1 cellular context compared by ENCODE assay signal in genomic region chr10:120115959-120116358, GRCh38.
TF ChIP-seq lines count a peak whose summit lies in the region.

No MANE protein-coding gene starts in this region.

TF ChIP-seq in HEK293, 187 proteins besides CTCF, POLR2A, EP300 and RAD21 (continued from another document and continues in another):
- TF ChIP-seq REST (tag by site-specific recombination; IDR thresholded peaks at IDR 0.05): no peak
- no peak for TF ChIP-seq HOXD13 (CRISPR knock-in tag; IDR thresholded peaks at IDR 0.05; ENCODE audit: borderline replicate concordance)
- peak; percentile 19; the same call in 1 of the 2 replicates for TF ChIP-seq ATF2 (tag by site-specific recombination; IDR thresholded peaks at IDR 0.05; ENCODE audit: low read depth)
- no peak for TF ChIP-seq TRIM28 (IDR thresholded peaks at IDR 0.05; ENCODE audit: borderline replicate concordance, low read length)
- TF ChIP-seq ZBTB20 (tag by site-specific recombination; IDR thresholded peaks at IDR 0.05): peak; percentile 22; the same call in 1 of the 2 replicates
- no peak for TF ChIP-seq ZNF184 (tag by site-specific recombination; IDR thresholded peaks at IDR 0.05)
- no peak for TF ChIP-seq SALL2 (tag by site-specific recombination; IDR thresholded peaks at IDR 0.05; ENCODE audit: borderline replicate concordance)
- TF ChIP-seq ZNF580 (tag by site-specific recombination; IDR thresholded peaks at IDR 0.05): peak; percentile 95
- TF ChIP-seq GLI4 (tag by site-specific recombination; IDR thresholded peaks at IDR 0.05): no peak
- no peak; the same call in 1 of the 2 replicates for TF ChIP-seq PRDM10 (tag by site-specific recombination; IDR thresholded peaks at IDR 0.05)
- no peak for TF ChIP-seq ZBTB49 (tag by site-specific recombination; IDR thresholded peaks at IDR 0.05; ENCODE audit: low read depth)
- TF ChIP-seq OVOL3 (tag by site-specific recombination; IDR thresholded peaks at IDR 0.05): peak; percentile 79; the same call in 1 of the 2 replicates
- TF ChIP-seq INSM2 (tag by site-specific recombination; IDR thresholded peaks at IDR 0.05): no peak; the same call in 1 of the 2 replicates
- no peak for TF ChIP-seq ZNF654 (tag by site-specific recombination; IDR thresholded peaks at IDR 0.05; ENCODE audit: low read depth)
- no peak for TF ChIP-seq ZSCAN23 (tag by site-specific recombination; IDR thresholded peaks at IDR 0.05)
- TF ChIP-seq ZNF362 (tag by site-specific recombination; IDR thresholded peaks at IDR 0.05): no peak
- TF ChIP-seq ZNF341 (tag by site-specific recombination; IDR thresholded peaks at IDR 0.05; ENCODE audit: low read depth): no peak
- TF ChIP-seq ZNF521 (tag by site-specific recombination; IDR thresholded peaks at IDR 0.05): no peak
- no peak for TF ChIP-seq ZNF175 (tag by site-specific recombination; IDR thresholded peaks at IDR 0.05)
- no peak for TF ChIP-seq ZNF26 (tag by site-specific recombination; IDR thresholded peaks at IDR 0.05)
- no peak for TF ChIP-seq YY2 (tag by site-specific recombination; IDR thresholded peaks at IDR 0.05)
- TF ChIP-seq ZFP3 (tag by site-specific recombination; IDR thresholded peaks at IDR 0.05; ENCODE audit: low read depth): no peak
- TF ChIP-seq ZSCAN4 (tag by site-specific recombination; IDR thresholded peaks at IDR 0.05): no peak
- peak; percentile 62 for TF ChIP-seq TSHZ1 (tag by site-specific recombination; IDR thresholded peaks at IDR 0.05; ENCODE audit: borderline replicate concordance)
- TF ChIP-seq FEZF1 (tag by site-specific recombination; IDR thresholded peaks at IDR 0.05): peak; percentile 96
- TF ChIP-seq ZBTB10 (tag by site-specific recombination; IDR thresholded peaks at IDR 0.05): no peak
- TF ChIP-seq ZEB2 (tag by site-specific recombination; IDR thresholded peaks at IDR 0.05): no peak; the same call in 1 of the 2 replicates
- TF ChIP-seq ZNF211 (tag by site-specific recombination; IDR thresholded peaks at IDR 0.05; ENCODE audit: low read depth): no peak
- no peak for TF ChIP-seq ZNF266 (tag by site-specific recombination; IDR thresholded peaks at IDR 0.05; ENCODE audit: low read depth)
